18 cellular contexts compared by ENCODE assay signal in genomic region chr15:66679043-66679656, GRCh38. TPM values are rescaled to one million over a fixed set of nuclear protein-coding genes. Genes with fewer than 3 reads are reported as not detected.
DNase-seq lines count a peak whose midpoint lies in the region; ATAC-seq and TF ChIP-seq lines count a peak whose summit lies in the region.
"Had no signal": no experiment of that assay in that cellular context is flagged by ENCODE, and none has a peak within 500 bp of the region (broad histone marks: within the 10 kb centered on the region; RNA-seq: fewer than 3 reads in every experiment).

No MANE protein-coding gene starts in this region.

- H3K14ac ChIP-seq in neuronal stem cell (ENCODE audit: low read length) = no peak overlapping the region

- H3F3A ChIP-seq in GM23338 (replicated peaks; ENCODE audit: low read depth) = no peaks in the 10 kb centered on the region

- H3K4ac ChIP-seq in neuronal stem cell (ENCODE audit: low read length) = no peak overlapping the region

- WGBS in right cardiac atrium = 39% methylated on average over 4 of the region's 4 CpGs
- WGBS in neuronal stem cell (ENCODE audit: extremely low coverage in 2 of 2, insufficient read length in 2 of 2, insufficient replicate concordance in 1 of 2), 2 donors = no CpG with 5 or more reads among the region's 4 CpGs

- H2BK12ac ChIP-seq in neuronal stem cell (ENCODE audit: low read length) = no peak overlapping the region

- H2BK120ac ChIP-seq in neuronal stem cell (ENCODE audit: low read depth, low read length) = no peak overlapping the region

- H3K4me2 ChIP-seq in GM23338 (peak overlapping the region; percentile 52; the same call in 1 of the 2 replicates), neuronal stem cell (ENCODE audit: insufficient read depth, low read length, poor library complexity, severe bottlenecking) (no peak overlapping the region)

- TF ChIP-seq CTCF in GM23338 (conservative IDR thresholded peaks at IDR 0.05; ENCODE audit: low read depth in 2 of 2) = no peak
- TF ChIP-seq CTCF in tibial artery (IDR thresholded peaks at IDR 0.05) = no peak
- TF ChIP-seq CTCF in left lung (IDR thresholded peaks at IDR 0.05) = no peak

- H3K27me3 ChIP-seq in GM23338 (ENCODE audit: insufficient read depth) (no peaks in the 10 kb centered on the region), adipocyte (replicated peaks; ENCODE audit: control insufficient read depth, insufficient read depth, low read length) (no peaks in the 10 kb centered on the region), right cardiac atrium (ENCODE audit: control insufficient read depth, insufficient read depth) (no peaks in the 10 kb centered on the region), neuronal stem cell (ENCODE audit: control insufficient read depth in 3 of 3, insufficient read depth in 3 of 3, low read depth in 1 of 3, low read length in 3 of 3) (peaks cover 0 to 2% (median 0%) of the 10 kb centered on the region in 3 experiments), tibial artery (no peaks in the 10 kb centered on the region), left lung (no peaks in the 10 kb centered on the region)

- no peaks in the 10 kb centered on the region for H4K20me1 ChIP-seq in GM23338 (replicated peaks; ENCODE audit: insufficient read depth)

- no peak overlapping the region for H4K91ac ChIP-seq in neuronal stem cell (ENCODE audit: low read depth, low read length, poor library complexity)

- DNase-seq in GM23338 (ENCODE audit: low spot score) (no peak), adipocyte (ENCODE audit: low read depth) (no peak), right cardiac atrium (peak in 1 of 3 donors; percentile 63), neuronal stem cell (ENCODE audit: low spot score) (no peak), hippocampal formation (lab: John Stamatoyannopoulos, UW) (no peak), tibial artery (no peak), left lung (no peak), EL (no peak)
- DNase-seq: activated CD4-positive, alpha-beta T cell treated with anti-CD3 and anti-CD28 coated beads for 1 hour; foreskin melanocyte; HCEC 1CT; NCI-H1930; NCI-H446; NK-92 treated with Interleukin-12 subunit alpha and Interleukin-12 subunit beta, amount 100 ng/mL, for 24 hours; posterior cingulate gyrus; small intestine; stimulated activated CD4-positive, alpha-beta T cell treated with anti-CD3 and anti-CD28 coated beads, Interleukin-4, amount 100 ng/mL, for 4 hours had no signal

- intact Hi-C loops in right cardiac atrium (cut with DNase I) (no loop called here), tibial artery (cut with DNase I; ENCODE audit: low total_unique reads) (no loop called here), left lung (cut with DNase I) (no loop called here)

- no peak overlapping the region for H3K4me3 ChIP-seq in GM23338
- no peak overlapping the region for H3K4me3 ChIP-seq in adipocyte (ENCODE audit: low read length)
- no peak overlapping the region for H3K4me3 ChIP-seq in right cardiac atrium (ENCODE audit: low read length)
- H3K4me3 ChIP-seq in neuronal stem cell (ENCODE audit: low read length in 2 of 2) = no peak overlapping the region
- no peak overlapping the region for H3K4me3 ChIP-seq in tibial artery
- no peak overlapping the region for H3K4me3 ChIP-seq in left lung

- H2AFZ ChIP-seq in GM23338 (peak overlapping the region; percentile 99), neuronal stem cell (ENCODE audit: low read length) (peak overlapping the region; percentile 90)

- H3K27me3 Mint-ChIP-seq in GM23338 (ENCODE audit: insufficient read depth, low read depth, poor library complexity) = peaks cover 3% of the 10 kb centered on the region
- H3K27me3 Mint-ChIP-seq: activated naive CD8-positive, alpha-beta T cell had no signal

- H3K36me3 Mint-ChIP-seq in GM23338 (ENCODE audit: low read depth) = peaks cover 12% of the 10 kb centered on the region

- no peak overlapping the region for H2BK15ac ChIP-seq in neuronal stem cell (ENCODE audit: low read length)

- H3K9me3 Mint-ChIP-seq in GM23338 = peaks cover 13% of the 10 kb centered on the region

- H3K23ac ChIP-seq in neuronal stem cell (ENCODE audit: low read depth, low read length, poor library complexity) = no peak overlapping the region

- no peak for ATAC-seq in GM23338
- peak; percentile 50 to 57 for ATAC-seq in right cardiac atrium
- no peak for ATAC-seq in left lung

- peak overlapping the region; percentile 69 for H3K27ac Mint-ChIP-seq in GM23338
- H3K27ac Mint-ChIP-seq: activated naive CD8-positive, alpha-beta T cell had no signal

- no peak overlapping the region for H2AK5ac ChIP-seq in neuronal stem cell (ENCODE audit: low read depth, low read length)

- H2BK5ac ChIP-seq in neuronal stem cell (ENCODE audit: low read length) = peak overlapping the region; percentile 14

- no peak overlapping the region for H4K8ac ChIP-seq in neuronal stem cell (ENCODE audit: low read depth, low read length)

- H3K36me3 ChIP-seq in GM23338 (ENCODE audit: insufficient read depth) = no peaks in the 10 kb centered on the region
- H3K36me3 ChIP-seq in adipocyte (ENCODE audit: control insufficient read depth, insufficient read depth, low read length, severe bottlenecking) = no peaks in the 10 kb centered on the region
- H3K36me3 ChIP-seq in neuronal stem cell (replicated peaks in 1 of 2; ENCODE audit: control insufficient read depth in 2 of 2, insufficient read depth in 2 of 2, low read length in 2 of 2) = no peaks in the 10 kb centered on the region
- no peaks in the 10 kb centered on the region for H3K36me3 ChIP-seq in tibial artery
- H3K36me3 ChIP-seq in left lung = no peaks in the 10 kb centered on the region

- peaks cover 11% of the 10 kb centered on the region for H3K4me1 ChIP-seq in GM23338 (ENCODE audit: insufficient read depth)
- peaks cover 56% of the 10 kb centered on the region for H3K4me1 ChIP-seq in adipocyte (ENCODE audit: control insufficient read depth, insufficient read depth, low read length)
- peaks cover 21% of the 10 kb centered on the region for H3K4me1 ChIP-seq in right cardiac atrium (ENCODE audit: control insufficient read depth, insufficient read depth, low read length)
- peaks cover 6 to 14% of the 10 kb centered on the region in 2 donors for H3K4me1 ChIP-seq in neuronal stem cell (ENCODE audit: control insufficient read depth in 2 of 2, insufficient read depth in 1 of 2, low read depth in 1 of 2, low read length in 2 of 2)
- H3K4me1 ChIP-seq in tibial artery = no peaks in the 10 kb centered on the region
- peaks cover 3 to 23% of the 10 kb centered on the region in 2 donors for H3K4me1 ChIP-seq in left lung

- H3K4me1 Mint-ChIP-seq in GM23338 = peaks cover 22% of the 10 kb centered on the region

- no peak overlapping the region for H3K4me3 Mint-ChIP-seq in GM23338
- H3K4me3 Mint-ChIP-seq: activated naive CD8-positive, alpha-beta T cell had no signal

- H3K9me2 ChIP-seq in GM23338 (ENCODE audit: insufficient read depth) = no peaks in the 10 kb centered on the region

- no peaks in the 10 kb centered on the region for H3K79me2 ChIP-seq in GM23338 (replicated peaks; ENCODE audit: insufficient read depth)

- H3K27ac ChIP-seq in GM23338 (ENCODE audit: low read depth) (no peak overlapping the region), right cardiac atrium (ENCODE audit: low read length) (peak overlapping the region; percentile 97), neuronal stem cell (replicated peaks; ENCODE audit: low read length) (no peak overlapping the region), tibial artery (no peak overlapping the region), left lung (no peak overlapping the region)

- H3K9ac ChIP-seq in adipocyte (ENCODE audit: low read length) = peak overlapping the region; percentile 3
- no peak overlapping the region for H3K9ac ChIP-seq in neuronal stem cell (ENCODE audit: low read depth, low read length, poor library complexity)

- H3K9me3 ChIP-seq in adipocyte (ENCODE audit: control insufficient read depth, low read length) (peaks cover 5% of the 10 kb centered on the region), right cardiac atrium (ENCODE audit: control insufficient read depth, low read length) (peaks cover 3% of the 10 kb centered on the region), neuronal stem cell (replicated peaks in 1 of 2; ENCODE audit: control insufficient read depth in 2 of 2, insufficient read depth in 1 of 2, low read depth in 1 of 2, low read length in 2 of 2) (peaks cover 0 to 7% of the 10 kb centered on the region in 2 donors), tibial artery (no peaks in the 10 kb centered on the region), left lung (peaks cover 0 to 4% of the 10 kb centered on the region in 2 donors)

- H3K79me1 ChIP-seq in neuronal stem cell (ENCODE audit: low read depth, low read length) = no peaks in the 10 kb centered on the region

- H3K18ac ChIP-seq in neuronal stem cell (ENCODE audit: low read length) = peak overlapping the region; percentile 4

TF ChIP-seq in GM23338, 12 proteins besides CTCF, POLR2A, EP300 and RAD21 (continues in another document):
- TF ChIP-seq REST (IDR thresholded peaks at IDR 0.05; ENCODE audit: unreplicated experiment) (no peak), ZNF114 (CRISPR knock-in tag; IDR thresholded peaks at IDR 0.05) (no peak)

RNA-seq across cellular contexts. Expression of gene SMAD6, which starts 22.9 kb away (rescaled TPM):
- total RNA-seq in GM23338 (2014; rRNA removed; shearing (Covaris generic)) = 11.9 and 15.7 TPM in 2 replicates
- polyA plus RNA-seq in GM23338 (2016; fragmentation: Nextera tagmentation; extraction: Ambion mirVana) (1.6 and 2.1 TPM in 2 replicates), right cardiac atrium (31.6 TPM)
- total RNA-seq in right cardiac atrium (10 to 100 TPM; 54.5 to 68.8 (median 63.2) TPM), left lung (100 to 1,000 TPM in 1 of 2 donors, 10 to 100 TPM in 1; 84.9 to 110 TPM)
- polyA plus RNA-seq in neuronal stem cell (2013, experiment 1 of 2) = 0.98 TPM
- polyA plus RNA-seq in neuronal stem cell (2013, experiment 2 of 2) = 1.0 TPM

Comparison
In these comparisons a context has a peak if more than half of its experiments do, and no peak if none do; other contexts are left out.
1. ATAC-seq: peak in right cardiac atrium (2 of 2); none in GM23338 (single experiment) and left lung (single experiment).